In genomic region chr15:89593018-89593417, GRCh38 we compare ENCODE assay signal across 20 cellular contexts. TPM values are rescaled to one million over a fixed set of nuclear protein-coding genes. Genes with fewer than 3 reads are reported as not detected.
A peak's percentile ranks its signal among the peaks of the same experiment; 100 is the strongest.
DNase-seq lines count a peak whose midpoint lies in the region; ATAC-seq, FAIRE-seq and TF ChIP-seq lines count a peak whose summit lies in the region.
"Had no signal": no experiment of that assay in that cellular context is flagged by ENCODE, and none has a peak within 500 bp of the region (broad histone marks: within the 10 kb centered on the region; RNA-seq: fewer than 3 reads in every experiment).

No MANE protein-coding gene starts in this region.

- DNase-seq in GM04504 (ENCODE audit: low read depth) (peak; percentile 25), K562 (ENCODE audit: extremely low read depth in 1 of 4, low spot score in 3 of 4) (no peak), fibroblast of villous mesenchyme (ENCODE audit: low read depth) (peak; percentile 81), NCI-H82 (lab: John Stamatoyannopoulos, UW) (no peak), SKM-1 treated with dmso at 0.1 percent for 144 hours (lab: John Stamatoyannopoulos, UW; ENCODE audit: unreplicated experiment) (no peak)
- no peak for DNase-seq in activated T-cell treated with anti-CD3 and anti-CD28 coated beads, Interleukin-2, amount 50 U/mL, for 48 hours
- DNase-seq: CD8-positive, alpha-beta T cell; DMS 273 treated with DMSO at 0.1 percent for 48 hours; DMS53; DND-41; EL; HCEC 1CT; HFFc6 had no signal

- no peaks in the 10 kb centered on the region for H3K27me3 ChIP-seq in K562 (ENCODE audit: control insufficient read depth in 2 of 2, insufficient read depth in 2 of 2, low read length in 2 of 2)
- H3K27me3 ChIP-seq: BLaER1 treated with 17β-estradiol and CSF1 and Interleukin-3, amounts not matched to agents 10 nM and 100 nM had no signal

- POLR2A ChIA-PET in K562 (lab: Yijun Ruan, JAX) = interaction anchor here (0.6 to 1.8 kb wide), 2 partner anchors 9 to 279 kb away, joined by 4 to 9 read pairs; no protein-coding TSS in a partner anchor

- FAIRE-seq in K562 (lab: Jason Lieb, UNC) = peak; percentile 32
- FAIRE-seq: GM12891, GM19239, H54, HepG2 had no signal

- TF ChIP-seq POLR2A in K562 (conservative IDR thresholded peaks at IDR 0.05) = no peak

- TF ChIP-seq CTCF in K562 (IDR thresholded peaks at IDR 0.05 in 2 of 3, conservative IDR thresholded peaks at IDR 0.05 in 1 of 3; ENCODE audit: insufficient read depth in 2 of 3, low read depth in 1 of 3, low read length in 3 of 3) = no peak
- TF ChIP-seq CTCF in fibroblast of villous mesenchyme (IDR thresholded peaks at IDR 0.05; ENCODE audit: insufficient read depth, low read depth, low read length) = no peak

- H3K27ac ChIP-seq in K562 (ENCODE audit: extremely low read depth, low read depth, low read length) = no peak overlapping the region

- no peaks in the 10 kb centered on the region; the same call in 2 of the 3 replicates for H3K79me2 ChIP-seq in K562 (ENCODE audit: control insufficient read depth, insufficient read depth, low read length)

- no peak for TF ChIP-seq EP300 in K562 (IDR thresholded peaks at IDR 0.05; ENCODE audit: low read length)

- no peaks in the 10 kb centered on the region for H4K20me1 ChIP-seq in K562 (replicated peaks; ENCODE audit: control insufficient read depth, insufficient read depth, low read length)

- no TSS peak for BruUV-seq in K562 (replicated peaks; lab: Mats Ljungman, UMichigan)

- in situ Hi-C loops in K562 (cut with MboI) = no loop called here

- 87% methylated on average over 4 of the region's 4 CpGs for WGBS in K562 (ENCODE audit: insufficient coverage, low coverage, missing lambda C conversion rate)

- no peak for TF ChIP-seq RAD21 in K562 (CRISPR knock-in tag; conservative IDR thresholded peaks at IDR 0.05 in 1 of 2, IDR thresholded peaks at IDR 0.05 in 1 of 2)

- intact Hi-C loops in K562 (cut with micrococcal nuclease) = no loop called here

- CTCF ChIA-PET in K562 (lab: Yijun Ruan, JAX; ENCODE audit: low intra/inter-chr PET ratio) = no interaction called here

- no peak overlapping the region for H2AFZ ChIP-seq in K562 (ENCODE audit: low read depth, low read length)
- H2AFZ ChIP-seq: GM23338 had no signal

- no peaks in the 10 kb centered on the region for H3K4me1 ChIP-seq in K562 (replicated peaks in 1 of 2; ENCODE audit: control insufficient read depth in 2 of 2, insufficient read depth in 2 of 2, low read length in 2 of 2)

- H3K4me2 ChIP-seq in K562 (ENCODE audit: insufficient read depth, low read length) = no peak overlapping the region
- H3K4me2 ChIP-seq: BLaER1 treated with 17β-estradiol and CSF1 and Interleukin-3, amounts not matched to agents 10 nM and 100 nM; GM23338 had no signal

- ATAC-seq in K562 (no peak), GM21723 (IDR thresholded peaks at IDR 0.05; ENCODE audit: unreplicated experiment) (no peak)
- ATAC-seq: CD8-positive, alpha-beta T cell; GM23338; HepG2 had no signal

- H3K36me3 ChIP-seq in K562 (ENCODE audit: control insufficient read depth, insufficient read depth, low read length) = peaks cover 90% of the 10 kb centered on the region

- H3K9me3 ChIP-seq in K562 (replicated peaks; ENCODE audit: control insufficient read depth, insufficient read depth, low read depth, low read length) = no peaks in the 10 kb centered on the region
- H3K9me3 ChIP-seq: BLaER1 treated with 17β-estradiol and CSF1 and Interleukin-3, amounts not matched to agents 10 nM and 100 nM had no signal

- H3K4me3 ChIP-seq in K562 (no peak overlapping the region), fibroblast of villous mesenchyme (ENCODE audit: low read depth, low read length) (no peak overlapping the region)
- H3K4me3 ChIP-seq: BLaER1 treated with 17β-estradiol and CSF1 and Interleukin-3, amounts not matched to agents 10 nM and 100 nM; GM23338 had no signal

- no peak overlapping the region for H3K9ac ChIP-seq in K562 (ENCODE audit: insufficient read depth in 1 of 2, low read depth in 2 of 2, low read length in 2 of 2)
- H3K9ac ChIP-seq: BLaER1 treated with 17β-estradiol and CSF1 and Interleukin-3, amounts not matched to agents 10 nM and 100 nM had no signal

- H3K9me1 ChIP-seq in K562 (ENCODE audit: control insufficient read depth, insufficient read depth, low read length) = no peaks in the 10 kb centered on the region

TF ChIP-seq in K562, 482 proteins besides CTCF, POLR2A, EP300 and RAD21:
- TF ChIP-seq, protein P1, sequence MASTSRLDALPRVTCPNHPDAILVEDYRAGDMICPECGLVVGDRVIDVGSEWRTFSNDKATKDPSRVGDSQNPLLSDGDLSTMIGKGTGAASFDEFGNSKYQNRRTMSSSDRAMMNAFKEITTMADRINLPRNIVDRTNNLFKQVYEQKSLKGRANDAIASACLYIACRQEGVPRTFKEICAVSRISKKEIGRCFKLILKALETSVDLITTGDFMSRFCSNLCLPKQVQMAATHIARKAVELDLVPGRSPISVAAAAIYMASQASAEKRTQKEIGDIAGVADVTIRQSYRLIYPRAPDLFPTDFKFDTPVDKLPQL (IDR thresholded peaks at IDR 0.05; ENCODE audit: extremely low read depth, insufficient read length) = no peak
- TF ChIP-seq RBBP5 (IDR thresholded peaks at IDR 0.05; ENCODE audit: borderline replicate concordance, insufficient read depth, low read length, poor library complexity, severe bottlenecking) = no peak
- TF ChIP-seq PHF8 (IDR thresholded peaks at IDR 0.05; ENCODE audit: borderline replicate concordance, low read length) = no peak
- TF ChIP-seq ZNF24 (IDR thresholded peaks at IDR 0.05) = no peak
- TF ChIP-seq GABPB1 (CRISPR knock-in tag; IDR thresholded peaks at IDR 0.05) = no peak
- TF ChIP-seq ELF4 (CRISPR knock-in tag; IDR thresholded peaks at IDR 0.05) = no peak
TF ChIP-seq in K562: peak in this region for 0.

RNA-seq across cellular contexts. Expression of gene TICRR, which starts 17.7 kb away (rescaled TPM):
- total RNA-seq in K562 (2011; cell fraction: chromatin; rRNA removed; ENCODE audit: low replicate concordance) = 76.1 and 83.1 TPM in 2 replicates
- 43.7 and 48.0 TPM in 2 replicates for total RNA-seq in K562 (2011; cell fraction: nucleolus; rRNA removed)
- 38.6 and 46.9 TPM in 2 replicates for total RNA-seq in K562 (2011; cell fraction: nucleoplasm; rRNA removed)
- 13.8 and 14.8 TPM in 2 replicates for total RNA-seq in K562 (2014; rRNA removed)
- 11.4 and 11.8 TPM in 2 replicates for total RNA-seq in K562 (2014; rRNA removed; fragmentation: Illumina TruSeq; extraction: Trizol)
- 11.9 and 12.3 TPM in 2 replicates for total RNA-seq in K562 (2015; rRNA removed; fragmentation: Illumina TruSeq; extraction: Trizol)
- total RNA-seq in K562 (2021) = 21.0 and 22.9 TPM in 2 replicates
- 13.7 and 17.2 TPM in 2 replicates for polyA plus RNA-seq in K562 (2011; rRNA removed)
- 9.4 and 10.6 TPM in 2 replicates for polyA plus RNA-seq in K562 (2011; cell fraction: cytosol; rRNA removed)
- 45.6 and 60.9 TPM in 2 replicates for polyA plus RNA-seq in K562 (2011; cell fraction: nucleus; rRNA removed)
- polyA plus RNA-seq in K562 (2012) = 12.5 and 13.0 TPM in 2 replicates
- 19.2 and 22.0 TPM in 2 replicates for polyA plus RNA-seq in K562 (2014; fragmentation: Illumina TruSeq; extraction: Trizol)
- polyA plus RNA-seq in K562 (2014; fragmentation: Nextera tagmentation; extraction: Ambion mirVana) = 1 to 10 TPM in 1 of 2 experiments, under 1 TPM in 1; 0.84 to 1.0 TPM
- polyA plus RNA-seq in K562 (2014; rRNA removed) = 13.7 and 14.2 TPM in 2 replicates
- 24.1 and 29.5 TPM in 2 replicates for polyA minus RNA-seq in K562 (2011; rRNA and poly(A)+ RNA removed)
- 14.7 and 15.0 TPM in 2 replicates for polyA minus RNA-seq in K562 (2011; cell fraction: cytosol; rRNA and poly(A)+ RNA removed)
- polyA minus RNA-seq in K562 (2011; cell fraction: nucleus; rRNA and poly(A)+ RNA removed) = 32.3 and 48.4 TPM in 2 replicates
- 5.2 TPM in 2 replicates for total RNA-seq in fibroblast of villous mesenchyme

Comparison
In these comparisons a context has a peak if more than half of its experiments do, and no peak if none do; other contexts are left out.
1. DNase-seq: peak in GM04504 (single experiment) and fibroblast of villous mesenchyme (single experiment); none in K562 (0 of 4), NCI-H82 (single experiment), activated T-cell treated with anti-CD3 and anti-CD28 coated beads, Interleukin-2, amount 50 U/mL, for 48 hours (0 of 2) and SKM-1 treated with dmso at 0.1 percent for 144 hours (single experiment).